8 cellular contexts compared by ENCODE assay signal in genomic region chr17:82235775-82236141, GRCh38. TPM values are rescaled to one million over a fixed set of nuclear protein-coding genes. Genes with fewer than 3 reads are reported as not detected.
DNase-seq lines count a peak whose midpoint lies in the region; ATAC-seq and TF ChIP-seq lines count a peak whose summit lies in the region.

No MANE protein-coding gene starts in this region.

- dilution Hi-C loops in mammary epithelial cell (cut with HindIII; ENCODE audit: low sequenced_read_pairs) = no loop called here

- intact Hi-C loops in mammary epithelial cell (cut with micrococcal nuclease) = loop anchor here (1.0 kb wide), 2 partner anchors 86 to 179 kb away; no protein-coding TSS in a partner anchor

- H2AFZ ChIP-seq in mammary epithelial cell (ENCODE audit: low read depth, low read length) = no peak overlapping the region
- H2AFZ ChIP-seq in parathyroid adenoma = peak overlapping the region; percentile 71

- POLR2A ChIA-PET in HEK293 (lab: Yijun Ruan, JAX) = interaction anchor here (0.5 to 2.5 kb wide), 8 partner anchors 15 to 294 kb away, joined by 3 to 13 read pairs (median 4); partner anchors contain the start of gene CSNK1D

- H3K79me2 ChIP-seq in mammary epithelial cell (ENCODE audit: insufficient read depth, low read length) (peaks cover 92% of the 10 kb centered on the region), parathyroid adenoma (peaks cover 3% of the 10 kb centered on the region)

- H4K20me1 ChIP-seq in mammary epithelial cell (ENCODE audit: insufficient read depth, low read length) = peaks cover 11% of the 10 kb centered on the region

- H3K36me3 ChIP-seq in HEK293 (ENCODE audit: control insufficient read depth in 2 of 2, insufficient read depth in 1 of 2, low read length in 2 of 2) (peaks cover 0 to 15% of the 10 kb centered on the region in 2 experiments; a peak in 1 of 3 replicates), mammary epithelial cell (ENCODE audit: insufficient read depth, low read length) (peaks cover 5% of the 10 kb centered on the region), parathyroid adenoma (ENCODE audit: control insufficient read depth, insufficient read depth, low read length) (no peaks in the 10 kb centered on the region)

- no peak for ATAC-seq in HG03108 (IDR thresholded peaks at IDR 0.05; ENCODE audit: unreplicated experiment)

- H3K27me3 ChIP-seq in mammary epithelial cell (ENCODE audit: insufficient read depth, low read length) = no peaks in the 10 kb centered on the region
- H3K27me3 ChIP-seq in parathyroid adenoma (ENCODE audit: control insufficient read depth, insufficient read depth, low read length) = no peaks in the 10 kb centered on the region

- H3K4me3 ChIP-seq in HEK293 (ENCODE audit: low read depth, low read length) (no peak overlapping the region), mammary epithelial cell (replicated peaks in 1 of 3; ENCODE audit: insufficient read depth in 1 of 3, low read depth in 2 of 3, low read length in 3 of 3) (no peak overlapping the region), parathyroid adenoma (ENCODE audit: low read depth, low read length) (peak overlapping the region; percentile 35)

- 50% methylated on average over 2 of the region's 15 CpGs for WGBS in mammary epithelial cell (ENCODE audit: low coverage, missing lambda C conversion rate)

- DNase-seq in ACHN (peak; percentile 27), mammary epithelial cell (peak; percentile 61), GM20000 (ENCODE audit: low spot score) (no peak), NCI-H226 (no peak)
- DNase-seq in activated CD4-positive, CD25-positive, alpha-beta regulatory T cell (lab: John Stamatoyannopoulos, UW) = no peak

- H3K4me2 ChIP-seq in mammary epithelial cell (ENCODE audit: insufficient read depth, low read depth, low read length) (peak overlapping the region; percentile 6), parathyroid adenoma (ENCODE audit: low read length) (peak overlapping the region; percentile 70)

- H3K9ac ChIP-seq in mammary epithelial cell (ENCODE audit: insufficient read depth, low read length) = no peak overlapping the region
- H3K9ac ChIP-seq in parathyroid adenoma = no peak overlapping the region

- BruUV-seq in mammary epithelial cell (replicated peaks; lab: Mats Ljungman, UMichigan) = no TSS peak

- CTCF ChIA-PET in HEK293 (lab: Yijun Ruan, JAX) (interaction anchor here (0.7 to 3.1 kb wide), 35 partner anchors 9 to 206 kb away, joined by 3 to 27 read pairs (median 4); no protein-coding TSS in a partner anchor), mammary epithelial cell (lab: Charles Lee; ENCODE audit: low non-redundant PET) (interaction anchor here (0.7 to 1.0 kb wide), 2 partner anchors 24 to 30 kb away, joined by 3 to 5 read pairs; no protein-coding TSS in a partner anchor)

- no peak overlapping the region; the same call in 1 of the 2 replicates for H3K27ac ChIP-seq in HEK293 (ENCODE audit: extremely low read depth, low read depth, low read length)
- H3K27ac ChIP-seq in mammary epithelial cell (ENCODE audit: insufficient read depth, low read depth, low read length) = no peak overlapping the region
- H3K27ac ChIP-seq in parathyroid adenoma = peak overlapping the region; percentile 86

- in situ Hi-C loops in ACHN (cut with HindIII; ENCODE audit: low pct_ligation_motif_present, low pct_unique_long_range_greater_than_20kb, low sequenced_read_pairs) (no loop called here), mammary epithelial cell (cut with MboI; ENCODE audit: low sequenced_read_pairs in 2 of 2) (no loop called here)

- no peaks in the 10 kb centered on the region for H3K9me3 ChIP-seq in HEK293 (ENCODE audit: control insufficient read depth, insufficient read depth, low read depth, low read length)
- no peaks in the 10 kb centered on the region for H3K9me3 ChIP-seq in mammary epithelial cell (replicated peaks; ENCODE audit: insufficient read depth, low read length)
- H3K9me3 ChIP-seq in parathyroid adenoma (ENCODE audit: control insufficient read depth, low read length) = no peaks in the 10 kb centered on the region

- H3K4me1 ChIP-seq in HEK293 (ENCODE audit: control insufficient read depth, insufficient read depth, low read length) (peaks cover 15% of the 10 kb centered on the region), mammary epithelial cell (ENCODE audit: insufficient read depth, low read length) (peaks cover 80% of the 10 kb centered on the region), parathyroid adenoma (peaks cover 34% of the 10 kb centered on the region)

- no peak for TF ChIP-seq CTCF in HEK293 (tag by site-specific recombination; IDR thresholded peaks at IDR 0.05)
- TF ChIP-seq CTCF in mammary epithelial cell (conservative IDR thresholded peaks at IDR 0.05 in 1 of 2, IDR thresholded peaks at IDR 0.05 in 1 of 2; ENCODE audit: extremely low read depth in 1 of 2, insufficient read depth in 1 of 2, low read depth in 1 of 2, low read length in 2 of 2) = no peak
- TF ChIP-seq CTCF in parathyroid adenoma (IDR thresholded peaks at IDR 0.05) = no peak
- no peak for TF ChIP-seq CTCF in GM20000 (IDR thresholded peaks at IDR 0.05; ENCODE audit: extremely low read depth, missing control alignments)

TF ChIP-seq in HEK293, 187 proteins besides CTCF, POLR2A, EP300 and RAD21:
- TF ChIP-seq ZBTB21 (tag by site-specific recombination; IDR thresholded peaks at IDR 0.05) = no peak
- peak; percentile 53; the same call in 1 of the 2 replicates for TF ChIP-seq ZFP69B (tag by site-specific recombination; IDR thresholded peaks at IDR 0.05)
- peak; percentile 15; the same call in 1 of the 2 replicates for TF ChIP-seq GLIS2 (tag by site-specific recombination; IDR thresholded peaks at IDR 0.05)
- TF ChIP-seq PATZ1 (tag by site-specific recombination; IDR thresholded peaks at IDR 0.05) = 0 out of 2 replicates have a peak, but pooled peaks have one; percentile 5
- peak; percentile 28 for TF ChIP-seq SP2 (tag by site-specific recombination; IDR thresholded peaks at IDR 0.05)

RNA-seq across cellular contexts. Expression of gene SLC16A3, which starts 6.9 kb away (rescaled TPM):
- total RNA-seq in mammary epithelial cell = 100 to 1,000 TPM; 180 to 212 TPM
- polyA plus RNA-seq in mammary epithelial cell = 118 TPM
- polyA minus RNA-seq in mammary epithelial cell = 42.3 TPM

RNA-seq across cellular contexts. Expression of gene CCDC57, which starts 23.1 kb away (rescaled TPM):
- total RNA-seq in mammary epithelial cell = 10 to 100 TPM; 24.8 to 52.0 TPM
- polyA plus RNA-seq in mammary epithelial cell = 14.1 TPM
- 7.5 TPM for polyA minus RNA-seq in mammary epithelial cell

RNA-seq across cellular contexts. Expression of gene CSNK1D, which starts 37.7 kb away (rescaled TPM):
- total RNA-seq in mammary epithelial cell = 100 to 1,000 TPM in 1 of 2 donors, 10 to 100 TPM in 1; 68.7 to 163 TPM
- polyA plus RNA-seq in mammary epithelial cell = 146 TPM
- 216 TPM for polyA minus RNA-seq in mammary epithelial cell

Comparison
In these comparisons a context has a peak if more than half of its experiments do, and no peak if none do; other contexts are left out.
1. DNase-seq: peak in ACHN (single experiment) and mammary epithelial cell (single experiment); none in GM20000 (single experiment), activated CD4-positive, CD25-positive, alpha-beta regulatory T cell (0 of 4) and NCI-H226 (single experiment).